ENCODE assay signal across 9 cellular contexts in genomic region chr11:2886936-2887335, GRCh38. TPM values are rescaled to one million over a fixed set of nuclear protein-coding genes. Genes with fewer than 3 reads are reported as not detected.
A peak's percentile ranks its signal among the peaks of the same experiment; 100 is the strongest.
DNase-seq lines count a peak whose midpoint lies in the region; ATAC-seq, FAIRE-seq and TF ChIP-seq lines count a peak whose summit lies in the region.
"Had no signal": no experiment of that assay in that cellular context is flagged by ENCODE, and none has a peak within 500 bp of the region (broad histone marks: within the 10 kb centered on the region; RNA-seq: fewer than 3 reads in every experiment).

No MANE protein-coding gene starts in this region.

- no peak overlapping the region for H3K4ac ChIP-seq in H1 (replicated peaks; ENCODE audit: insufficient read length, low read depth, low read length)

- H3K9ac ChIP-seq in H1 (replicated peaks in 1 of 4; ENCODE audit: extremely low read depth in 1 of 4, low read depth in 3 of 4, low read length in 3 of 4) (no peak overlapping the region), parathyroid adenoma (no peak overlapping the region)

- H3K36me3 Mint-ChIP-seq in CD4-positive, alpha-beta T cell (ENCODE audit: low read depth), result no peaks in the 10 kb centered on the region

- peaks cover 6 to 7% of the 10 kb centered on the region in 2 experiments for H4K20me1 ChIP-seq in H1 (replicated peaks in 1 of 2; ENCODE audit: control insufficient read depth in 1 of 2, insufficient read depth in 2 of 2, low read length in 2 of 2)

- no peak for TF ChIP-seq RAD21 in H1 (IDR thresholded peaks at IDR 0.05 in 1 of 2, conservative IDR thresholded peaks at IDR 0.05 in 1 of 2; ENCODE audit: low read depth in 2 of 2, low read length in 2 of 2)

- H3K9me3 ChIP-seq in CD4-positive, alpha-beta T cell (ENCODE audit: control insufficient read depth, low read length), result no peaks in the 10 kb centered on the region
- H3K9me3 ChIP-seq in H1 (ENCODE audit: insufficient read depth in 2 of 2, low read depth in 1 of 2, low read length in 1 of 2) (no peaks in the 10 kb centered on the region), parathyroid adenoma (ENCODE audit: control insufficient read depth, low read length) (no peaks in the 10 kb centered on the region)

- peak overlapping the region; percentile 55; the same call in 1 of the 2 replicates for H2BK20ac ChIP-seq in H1 (ENCODE audit: low read length)

- H3K79me2 ChIP-seq in H1 (ENCODE audit: control insufficient read depth in 1 of 2, insufficient read depth in 2 of 2, low read length in 2 of 2) (no peaks in the 10 kb centered on the region), parathyroid adenoma (no peaks in the 10 kb centered on the region)

- no peak overlapping the region for H2BK120ac ChIP-seq in H1 (replicated peaks; ENCODE audit: low read depth, low read length)

- CTCF ChIA-PET in CD4-positive, alpha-beta T cell (lab: Charles Lee), result interaction anchor here (1.6 to 9.0 kb wide), 2 partner anchors 43 to 354 kb away, joined by 6 to 158 read pairs; no protein-coding TSS in a partner anchor
- CTCF ChIA-PET in RWPE1 (lab: Yijun Ruan, JAX), result interaction anchor here (0.5 to 12.4 kb wide), 5 partner anchors 9 to 354 kb away, joined by 3 to 324 read pairs (median 6); partner anchors contain the start of gene PHLDA2
- CTCF ChIA-PET in H1 (lab: Charles Lee; ENCODE audit: partially characterized antibody), result interaction anchor here (0.7 to 13.5 kb wide), 38 partner anchors 8 to 465 kb away, joined by 3 to 521 read pairs (median 6); partner anchors contain the start of gene PHLDA2

- no peak overlapping the region for H4K5ac ChIP-seq in H1 (ENCODE audit: insufficient read length, low read depth, low read length)

- H3K9me3 Mint-ChIP-seq in CD4-positive, alpha-beta T cell, result no peaks in the 10 kb centered on the region

- peak overlapping the region; percentile 4; the same call in 1 of the 2 replicates for H3K18ac ChIP-seq in H1 (ENCODE audit: extremely low read depth, low read length)

- no peak for TF ChIP-seq CTCF in CD4-positive, alpha-beta T cell (IDR thresholded peaks at IDR 0.05)
- TF ChIP-seq CTCF in RWPE1 (conservative IDR thresholded peaks at IDR 0.05; ENCODE audit: low read depth), result no peak
- no peak for TF ChIP-seq CTCF in H1 (IDR thresholded peaks at IDR 0.05; ENCODE audit: control extremely low read depth in 1 of 3, insufficient read depth in 1 of 3, low read depth in 1 of 3, low read length in 3 of 3)
- TF ChIP-seq CTCF in parathyroid adenoma (IDR thresholded peaks at IDR 0.05), result no peak

- H2AK5ac ChIP-seq in H1 (ENCODE audit: low read depth, low read length), result peak overlapping the region; percentile 70

- peak overlapping the region; percentile 21 to 62; a peak in 1 of 4 replicates for H3K4me2 ChIP-seq in H1 (ENCODE audit: insufficient read depth in 1 of 2, low read depth in 2 of 2, low read length in 2 of 2)
- no peak overlapping the region for H3K4me2 ChIP-seq in parathyroid adenoma (ENCODE audit: low read length)

- H4K91ac ChIP-seq in H1 (replicated peaks; ENCODE audit: insufficient read length, low read length), result no peak overlapping the region

- H2BK12ac ChIP-seq in H1 (ENCODE audit: low read depth, low read length), result peak overlapping the region; percentile 77; the same call in 1 of the 2 replicates

- H3K27me3 ChIP-seq in CD4-positive, alpha-beta T cell (ENCODE audit: control insufficient read depth, insufficient read depth, low read length), result peaks cover 4% of the 10 kb centered on the region
- H3K27me3 ChIP-seq in H1 (replicated peaks in 1 of 4; ENCODE audit: control insufficient read depth in 3 of 4, extremely low read depth in 1 of 4, insufficient read depth in 3 of 4, low read length in 3 of 4) (peaks cover 2 to 66% (median 40%) of the 10 kb centered on the region in 4 experiments), parathyroid adenoma (ENCODE audit: control insufficient read depth, insufficient read depth, low read length) (no peaks in the 10 kb centered on the region)

- H2BK5ac ChIP-seq in H1 (ENCODE audit: low read depth, low read length), result peak overlapping the region; percentile 60; the same call in 1 of the 2 replicates

- H3K27me3 Mint-ChIP-seq in CD4-positive, alpha-beta T cell, result no peaks in the 10 kb centered on the region

- POLR2A ChIA-PET in CD4-positive, alpha-beta T cell (lab: Charles Lee), result interaction anchor here (1.3 to 2.4 kb wide), 2 partner anchors 128 to 354 kb away, joined by 4 to 25 read pairs; no protein-coding TSS in a partner anchor
- POLR2A ChIA-PET in RWPE1 (lab: Yijun Ruan, JAX; ENCODE audit: low non-redundant PET) (no interaction called here), H1 (lab: Charles Lee; ENCODE audit: partially characterized antibody) (interaction anchor here (0.9 to 3.0 kb wide), 4 partner anchors 43 to 353 kb away, joined by 3 to 18 read pairs (median 6); no protein-coding TSS in a partner anchor)

- no peak for DNase-seq in CD4-positive, alpha-beta T cell
- DNase-seq in RWPE1 (ENCODE audit: low spot score) (no peak), H1 (ENCODE audit: low read depth in 1 of 2, low spot score in 2 of 2) (no peak), NCI-H2029 (lab: John Stamatoyannopoulos, UW) (no peak)
- DNase-seq in stimulated activated CD4-positive, alpha-beta T cell treated with anti-CD3 and anti-CD28 coated beads, Interleukin-2, amount 100 ng/mL, for 48 hours, result no peak
- DNase-seq: NCI-H1417 treated with DMSO at 0.1 percent for 48 hours had no signal

- no peak overlapping the region for H3K56ac ChIP-seq in H1 (replicated peaks; ENCODE audit: insufficient read length, low read depth, low read length)

- H3K23me2 ChIP-seq in H1 (ENCODE audit: low read depth, low read length), result peaks cover 12% of the 10 kb centered on the region; the same call in 1 of the 2 replicates

- no peak for FAIRE-seq in H1 (lab: Jason Lieb, UNC)

- H3K27ac Mint-ChIP-seq in CD4-positive, alpha-beta T cell, result peak overlapping the region; percentile 71

- peak overlapping the region; percentile 88 for H3K4me3 Mint-ChIP-seq in CD4-positive, alpha-beta T cell

- no peak overlapping the region for H3K27ac ChIP-seq in CD4-positive, alpha-beta T cell (ENCODE audit: low read depth, low read length)
- peak overlapping the region; percentile 94 for H3K27ac ChIP-seq in RWPE1
- H3K27ac ChIP-seq in H1 (ENCODE audit: low read depth, low read length), result no peak overlapping the region
- H3K27ac ChIP-seq in parathyroid adenoma, result peak overlapping the region; percentile 15

- H3K23ac ChIP-seq in H1 (ENCODE audit: insufficient read length), result no peak overlapping the region

- TF ChIP-seq POLR2A in H1 (IDR thresholded peaks at IDR 0.05; ENCODE audit: control extremely low read depth in 1 of 2, low read depth in 2 of 2, low read length in 2 of 2), result no peak

- ATAC-seq in CD4-positive, alpha-beta T cell (ENCODE audit: poor library complexity), result no peak
- ATAC-seq in HG03354 (IDR thresholded peaks at IDR 0.05; ENCODE audit: poor library complexity, severe bottlenecking, unreplicated experiment) (no peak), HG02588 (IDR thresholded peaks at IDR 0.05; ENCODE audit: unreplicated experiment) (no peak)

- 90% methylated on average over 5 of the region's 5 CpGs; no CpG with 5 or more reads in 1 of the 2 experiments for WGBS in H1 (ENCODE audit: extremely low coverage in 1 of 2, insufficient coverage in 1 of 2, insufficient read length in 1 of 2, insufficient replicate concordance in 2 of 2, low coverage in 1 of 2, low lambda C conversion rate in 2 of 2, missing lambda C conversion rate in 1 of 2), 2 experiments

- H2BK15ac ChIP-seq in H1 (ENCODE audit: low read length), result no peak overlapping the region

- peaks cover 0 to 4% (median 0%) of the 10 kb centered on the region in 4 experiments; a peak in 1 of 8 replicates for H3K36me3 ChIP-seq in H1 (ENCODE audit: control insufficient read depth in 2 of 4, insufficient read depth in 4 of 4, low read length in 3 of 4)
- no peaks in the 10 kb centered on the region for H3K36me3 ChIP-seq in parathyroid adenoma (ENCODE audit: control insufficient read depth, insufficient read depth, low read length)

- no peak for TF ChIP-seq EP300 in H1 (IDR thresholded peaks at IDR 0.05; ENCODE audit: borderline replicate concordance in 1 of 2, low read depth in 2 of 2, low read length in 2 of 2)

- H3K4me1 ChIP-seq in H1 (replicated peaks in 1 of 4; ENCODE audit: control insufficient read depth in 3 of 4, insufficient read depth in 4 of 4, low read length in 3 of 4) (peaks cover 0 to 41% (median 32%) of the 10 kb centered on the region in 4 experiments; a peak in 6 of 7 replicates), parathyroid adenoma (no peaks in the 10 kb centered on the region)

- no peak overlapping the region for H2AFZ ChIP-seq in H1 (ENCODE audit: low read length)
- no peak overlapping the region for H2AFZ ChIP-seq in parathyroid adenoma

- H4K8ac ChIP-seq in H1 (ENCODE audit: extremely low read depth, insufficient read depth, low read length), result no peak overlapping the region

- H3K4me1 Mint-ChIP-seq in CD4-positive, alpha-beta T cell (ENCODE audit: low read depth), result peaks cover 28% of the 10 kb centered on the region

- H3K79me1 ChIP-seq in H1 (ENCODE audit: low read depth, low read length), result no peaks in the 10 kb centered on the region

- H3K4me3 ChIP-seq in H1 (ENCODE audit: extremely low read depth in 1 of 4, insufficient read depth in 2 of 4, low read depth in 3 of 4, low read length in 4 of 4), result no peak overlapping the region
- H3K4me3 ChIP-seq in parathyroid adenoma (ENCODE audit: low read depth, low read length), result no peak overlapping the region

- no peak overlapping the region for H3K14ac ChIP-seq in H1 (ENCODE audit: insufficient read length)

- intact Hi-C loops in CD4-positive, alpha-beta T cell (cut with DNase I, micrococcal nuclease), result loop anchor here in 1 of 2 experiments (2.0 to 10.0 kb wide), 5 partner anchors 16 to 585 kb away; partner anchors contain the start of genes C11orf21, NAP1L4, TRPM5 and TSPAN32

RNA-seq across cellular contexts. Expression of gene CDKN1C, which starts 1.4 kb away (rescaled TPM):
- total RNA-seq in CD4-positive, alpha-beta T cell, result 1 to 10 TPM; 1.9 to 2.5 TPM
- 12.8 and 16.2 TPM in 2 replicates for total RNA-seq in H1 (2021; fragmentation: NEBNext Ultra II Directional; extraction: Animal tissue kit (Norgen Biotek cat#: 25700))
- 14.1 and 21.8 TPM in 2 replicates for polyA plus RNA-seq in H1 (2011; rRNA removed)
- 13.5 TPM for polyA plus RNA-seq in H1 (2011; cell fraction: cytosol; rRNA removed)
- 19.1 TPM for polyA plus RNA-seq in H1 (2011; cell fraction: nucleus; rRNA removed)
- 5.5 to 12.0 TPM (median 10.3 TPM) in 4 replicates for polyA plus RNA-seq in H1 (2012, experiment 1 of 2)
- 12.8 TPM for polyA plus RNA-seq in H1 (2012, experiment 2 of 2)
- polyA plus RNA-seq in H1 (2013, experiment 1 of 2), result 12.8 TPM
- polyA plus RNA-seq in H1 (2013, experiment 2 of 2), result 10.8 TPM
- 1.7 and 2.9 TPM in 2 replicates for polyA minus RNA-seq in H1 (2011; rRNA and poly(A)+ RNA removed)
- polyA minus RNA-seq in H1 (2011; cell fraction: cytosol; rRNA and poly(A)+ RNA removed), result 16.9 TPM
- polyA minus RNA-seq in H1 (2011; cell fraction: nucleus; rRNA and poly(A)+ RNA removed), result 23.8 TPM

RNA-seq across cellular contexts. Expression of gene PHLDA2, which starts 42.3 kb away (rescaled TPM):
- total RNA-seq in CD4-positive, alpha-beta T cell, result 1 to 10 TPM; 1.1 to 1.3 TPM
- total RNA-seq in H1 (2021; fragmentation: NEBNext Ultra II Directional; extraction: Animal tissue kit (Norgen Biotek cat#: 25700)), result 5.2 and 5.4 TPM in 2 replicates
- 7.6 and 11.6 TPM in 2 replicates for polyA plus RNA-seq in H1 (2011; rRNA removed)
- 5.3 TPM for polyA plus RNA-seq in H1 (2011; cell fraction: cytosol; rRNA removed)
- polyA plus RNA-seq in H1 (2011; cell fraction: nucleus; rRNA removed), result 8.3 TPM
- polyA plus RNA-seq in H1 (2012, experiment 1 of 2), result 3.0 to 7.5 TPM (median 5.8 TPM) in 4 replicates
- polyA plus RNA-seq in H1 (2012, experiment 2 of 2), result 6.4 TPM
- 15.6 TPM for polyA plus RNA-seq in H1 (2013, experiment 1 of 2)
- polyA plus RNA-seq in H1 (2013, experiment 2 of 2), result 14.7 TPM
- polyA minus RNA-seq in H1 (2011; rRNA and poly(A)+ RNA removed), result 0.24 TPM in 1 of 2 replicates, not detected in the other
- 3.5 TPM for polyA minus RNA-seq in H1 (2011; cell fraction: cytosol; rRNA and poly(A)+ RNA removed)
- polyA minus RNA-seq in H1 (2011; cell fraction: nucleus; rRNA and poly(A)+ RNA removed), result 13.2 TPM

Comparison
In these comparisons a context has a peak if more than half of its experiments do, and no peak if none do; other contexts are left out.
1. H3K27ac ChIP-seq: peak in RWPE1 (single experiment) and parathyroid adenoma (single experiment); none in CD4-positive, alpha-beta T cell (single experiment) and H1 (single experiment).